In genomic region chr6:4912559-4912958, GRCh38 we compare ENCODE assay signal across 20 cellular contexts.
"Had no signal": no experiment of that assay in that cellular context is flagged by ENCODE, and none has a peak within 500 bp of the region (broad histone marks: within the 10 kb centered on the region; RNA-seq: fewer than 3 reads in every experiment).

No MANE protein-coding gene starts in this region.

- H3K27me3 ChIP-seq: colonic mucosa, hepatocyte, sigmoid colon, spleen, upper lobe of right lung had no signal

- H2AFZ ChIP-seq: hepatocyte had no signal

- H3K27ac ChIP-seq: colonic mucosa, thoracic aorta, upper lobe of right lung had no signal

- ATAC-seq: left colon; stimulated activated naive B cell treated with anti-CD40 and anti-IgM and Interleukin-4, amounts not matched to agents 10 μg/mL and 1 μg/mL and 100 μg/mL, for 72 hours; upper lobe of right lung had no signal

- H3K9me3 Mint-ChIP-seq: brain; nephron; stimulated activated naive B cell treated with anti-CD40 and anti-IgM and Interleukin-4, amounts not matched to agents 10 μg/mL and 1 μg/mL and 100 μg/mL, for 72 hours; T-helper 1 cell treated with Interleukin-12 subunit alpha and Interleukin-12 subunit beta and Interleukin-4 antibody, amounts not matched to agents 30 μg/mL and 1 μg/mL, for 36 hours had no signal

- H3K27ac Mint-ChIP-seq: activated naive CD8-positive, alpha-beta T cell; stimulated activated naive B cell treated with anti-CD40 and anti-IgM and Interleukin-4, amounts not matched to agents 10 μg/mL and 1 μg/mL and 100 μg/mL, for 72 hours; T-helper 1 cell treated with Interleukin-12 subunit alpha and Interleukin-12 subunit beta and Interleukin-4 antibody, amounts not matched to agents 30 μg/mL and 1 μg/mL, for 36 hours had no signal

- H3K4me3 ChIP-seq: colonic mucosa, hepatocyte, lung, sigmoid colon, spleen, thoracic aorta, upper lobe of right lung had no signal

- DNase-seq: activated CD4-positive, alpha-beta T cell treated with anti-CD3 and anti-CD28 coated beads, Interleukin-2, amount 50 U/mL, for 4 hours; activated CD4-positive, CD25-positive, alpha-beta regulatory T cell treated with anti-CD3 and anti-CD28 coated beads, Interleukin-2, amount 50 U/mL, for 72 hours; activated gamma-delta T cell treated with Interleukin-2 at 50 U/mL for 16 hours; caudate nucleus; colonic mucosa; foreskin fibroblast; left colon; midbrain; nucleus accumbens; sigmoid colon; spleen; stimulated activated naive B cell treated with anti-CD40 and anti-IgM and Interleukin-4, amounts not matched to agents 10 μg/mL and 1 μg/mL and 100 μg/mL, for 72 hours; upper lobe of right lung had no signal

- H3K27me3 Mint-ChIP-seq: activated naive CD8-positive, alpha-beta T cell; stimulated activated naive B cell treated with anti-CD40 and anti-IgM and Interleukin-4, amounts not matched to agents 10 μg/mL and 1 μg/mL and 100 μg/mL, for 72 hours had no signal

- H3K9me3 ChIP-seq: colonic mucosa, sigmoid colon, spleen, thoracic aorta, upper lobe of right lung had no signal

- H3K36me3 ChIP-seq: colonic mucosa, sigmoid colon, thoracic aorta, upper lobe of right lung had no signal

- H3K4me2 ChIP-seq: hepatocyte had no signal

- H3K4me3 Mint-ChIP-seq: activated naive CD8-positive, alpha-beta T cell; brain; nephron; stimulated activated naive B cell treated with anti-CD40 and anti-IgM and Interleukin-4, amounts not matched to agents 10 μg/mL and 1 μg/mL and 100 μg/mL, for 72 hours; T-helper 1 cell treated with Interleukin-12 subunit alpha and Interleukin-12 subunit beta and Interleukin-4 antibody, amounts not matched to agents 30 μg/mL and 1 μg/mL, for 36 hours had no signal
